ENCODE assay signal across 12 cellular contexts in the genomic region with DNA sequence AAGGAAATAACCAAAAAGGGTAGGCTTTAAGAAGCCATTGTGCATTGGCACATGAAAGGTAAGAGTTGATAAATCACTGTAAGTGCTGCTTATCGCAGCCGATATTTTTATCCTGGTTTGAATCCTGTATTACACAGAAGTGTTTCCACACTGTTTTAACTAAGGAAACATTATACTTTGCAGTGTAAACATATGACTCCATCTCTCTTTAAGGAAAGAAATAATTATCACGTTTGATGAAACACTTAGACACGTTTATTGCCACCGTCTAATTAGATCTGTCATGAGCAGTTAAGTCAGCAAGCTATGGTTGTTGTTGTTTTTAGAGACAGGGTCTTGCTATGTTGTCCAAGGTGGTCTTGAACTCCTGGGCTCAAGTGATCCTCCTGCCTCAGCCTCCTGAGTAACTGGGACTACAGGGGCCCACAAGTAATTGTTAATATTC.
A peak's percentile ranks its signal among the peaks of the same experiment; 100 is the strongest.
DNase-seq lines count a peak whose midpoint lies in the region; ATAC-seq and TF ChIP-seq lines count a peak whose summit lies in the region.
"Had no signal": no experiment of that assay in that cellular context is flagged by ENCODE, and none has a peak within 500 bp of the region (broad histone marks: within the 10 kb centered on the region; RNA-seq: fewer than 3 reads in every experiment).

No MANE protein-coding gene starts in this region.

- H3K9me3 Mint-ChIP-seq in stimulated activated naive CD8-positive, alpha-beta T cell treated with anti-CD3 and anti-CD28 coated beads, Interleukin-15, Interleukin-2, amounts not matched to agents 100 ng/mL and 50 ng/mL, for 24 hours: no peaks in the 10 kb centered on the region
- H3K9me3 Mint-ChIP-seq in activated CD4-positive, alpha-beta memory T cell treated with anti-CD3 and anti-CD28 coated beads for 36 hours: no peaks in the 10 kb centered on the region

- H3K36me3 ChIP-seq in mesodermal cell (ENCODE audit: control insufficient read depth, insufficient read depth, low read length) (no peaks in the 10 kb centered on the region), aorta (ENCODE audit: control insufficient read depth in 1 of 2, insufficient read depth in 2 of 2, low read length in 1 of 2) (no peaks in the 10 kb centered on the region), sigmoid colon (no peaks in the 10 kb centered on the region)

- in situ Hi-C loops in GM13976 (cut with MboI; ENCODE audit: low sequenced_read_pairs, unreplicated experiment): no loop called here

- H3K27me3 Mint-ChIP-seq in stimulated activated naive CD8-positive, alpha-beta T cell treated with anti-CD3 and anti-CD28 coated beads, Interleukin-15, Interleukin-2, amounts not matched to agents 100 ng/mL and 50 ng/mL, for 24 hours: no peaks in the 10 kb centered on the region
- H3K27me3 Mint-ChIP-seq in activated CD4-positive, alpha-beta memory T cell treated with anti-CD3 and anti-CD28 coated beads for 36 hours: no peaks in the 10 kb centered on the region

- H3K4me1 ChIP-seq in mesodermal cell (ENCODE audit: control insufficient read depth, insufficient read depth, low read length, poor library complexity, severe bottlenecking): peaks cover 23% of the 10 kb centered on the region
- H3K4me1 ChIP-seq in aorta (ENCODE audit: control insufficient read depth in 1 of 2, insufficient read depth in 2 of 2, low read length in 2 of 2): peaks cover 2 to 9% of the 10 kb centered on the region in 2 donors
- peaks cover 0 to 43% (median 22%) of the 10 kb centered on the region in 4 donors for H3K4me1 ChIP-seq in sigmoid colon

- TF ChIP-seq EP300 in sigmoid colon (IDR thresholded peaks at IDR 0.05): no peak

- peaks cover 75% of the 10 kb centered on the region for H3K4me1 Mint-ChIP-seq in stimulated activated naive CD8-positive, alpha-beta T cell treated with anti-CD3 and anti-CD28 coated beads, Interleukin-15, Interleukin-2, amounts not matched to agents 100 ng/mL and 50 ng/mL, for 24 hours (ENCODE audit: low read depth)
- peaks cover 70% of the 10 kb centered on the region for H3K4me1 Mint-ChIP-seq in activated CD4-positive, alpha-beta memory T cell treated with anti-CD3 and anti-CD28 coated beads for 36 hours (ENCODE audit: low read depth)

- TF ChIP-seq CTCF in sigmoid colon (IDR thresholded peaks at IDR 0.05) (no peak), GM13976 (IDR thresholded peaks at IDR 0.05; ENCODE audit: borderline replicate concordance, control extremely low read depth, extremely low read depth, insufficient read depth, missing control alignments) (no peak)

- H3K27me3 ChIP-seq in aorta (ENCODE audit: control insufficient read depth in 1 of 2, insufficient read depth in 2 of 2, low read length in 1 of 2) (no peaks in the 10 kb centered on the region), sigmoid colon (no peaks in the 10 kb centered on the region)

- H3K27ac ChIP-seq in mesodermal cell (ENCODE audit: low read depth, low read length, severe bottlenecking) (no peak overlapping the region), aorta (ENCODE audit: low read depth in 1 of 2, low read length in 2 of 2) (peak overlapping the region; percentile 20 to 43), sigmoid colon (no peak overlapping the region)

- POLR2A ChIA-PET in activated CD4-positive, alpha-beta memory T cell treated with anti-CD3 and anti-CD28 coated beads for 36 hours (lab: Charles Lee): interaction anchor here (0.9 to 3.2 kb wide), 11 partner anchors 43 to 199 kb away, joined by 3 to 26 read pairs (median 4); partner anchors contain the start of genes DMXL1 and TNFAIP8

- DNase-seq in stimulated activated naive CD8-positive, alpha-beta T cell treated with anti-CD3 and anti-CD28 coated beads, Interleukin-15, Interleukin-2, amounts not matched to agents 100 U/mL and 50 U/mL, for 24 hours: no peak
- no peak for DNase-seq in activated CD4-positive, alpha-beta memory T cell treated with anti-CD3 and anti-CD28 coated beads for 36 hours
- no peak for DNase-seq in aorta
- no peak for DNase-seq in sigmoid colon
- DNase-seq in GM13976 (ENCODE audit: low spot score): no peak
- DNase-seq: DMS153, hippocampal formation, NCI-H1694 treated with DMSO at 0.1 percent for 48 hours, T1000 had no signal

- no peak for ATAC-seq in stimulated activated naive CD8-positive, alpha-beta T cell treated with anti-CD3 and anti-CD28 coated beads, Interleukin-15, Interleukin-2, amounts not matched to agents 100 U/mL and 50 U/mL, for 24 hours
- no peak for ATAC-seq in aorta (ENCODE audit: low FRiP score)
- ATAC-seq in GM21717 (IDR thresholded peaks at IDR 0.05; ENCODE audit: unreplicated experiment): no peak

- WGBS in mesodermal cell (ENCODE audit: insufficient coverage in 2 of 2), 2 experiments: 85 to 100% methylated on average over 3 of the region's 5 CpGs
- WGBS in aorta, 2 donors: 5 to 13% methylated on average over 5 of the region's 5 CpGs
- 51 to 60% methylated on average over 5 of the region's 5 CpGs for WGBS in sigmoid colon, 2 donors

- peak overlapping the region; percentile 96 for H3K27ac Mint-ChIP-seq in stimulated activated naive CD8-positive, alpha-beta T cell treated with anti-CD3 and anti-CD28 coated beads, Interleukin-15, Interleukin-2, amounts not matched to agents 100 ng/mL and 50 ng/mL, for 24 hours
- H3K27ac Mint-ChIP-seq in activated CD4-positive, alpha-beta memory T cell treated with anti-CD3 and anti-CD28 coated beads for 36 hours: peak overlapping the region; percentile 99

- intact Hi-C loops in activated CD4-positive, alpha-beta memory T cell treated with anti-CD3 and anti-CD28 coated beads for 36 hours (cut with micrococcal nuclease): no loop called here
- intact Hi-C loops in aorta (cut with DNase I) (loop anchor here (5.0 to 10.0 kb wide), 2 partner anchors 62 to 125 kb away; no protein-coding TSS in a partner anchor), sigmoid colon (cut with DNase I) (no loop called here)

- H3K9me3 ChIP-seq in mesodermal cell (ENCODE audit: control insufficient read depth, low read length): no peaks in the 10 kb centered on the region
- H3K9me3 ChIP-seq in aorta (ENCODE audit: control insufficient read depth, low read length): no peaks in the 10 kb centered on the region
- H3K9me3 ChIP-seq in sigmoid colon: no peaks in the 10 kb centered on the region

- H3K4me3 Mint-ChIP-seq in stimulated activated naive CD8-positive, alpha-beta T cell treated with anti-CD3 and anti-CD28 coated beads, Interleukin-15, Interleukin-2, amounts not matched to agents 100 ng/mL and 50 ng/mL, for 24 hours: peak overlapping the region; percentile 98
- H3K4me3 Mint-ChIP-seq in activated CD4-positive, alpha-beta memory T cell treated with anti-CD3 and anti-CD28 coated beads for 36 hours: peak overlapping the region; percentile 99

- peak overlapping the region; percentile 74 for H3K4me3 ChIP-seq in mesodermal cell (ENCODE audit: extremely low read depth, insufficient read depth, low read length, poor library complexity, severe bottlenecking)
- peak overlapping the region in 1 of 2 donors; percentile 71 for H3K4me3 ChIP-seq in aorta (ENCODE audit: low read length in 2 of 2)
- H3K4me3 ChIP-seq in sigmoid colon: no peak overlapping the region

- no peak for TF ChIP-seq POLR2A in sigmoid colon (IDR thresholded peaks at IDR 0.05)

- CTCF ChIA-PET in activated CD4-positive, alpha-beta memory T cell treated with anti-CD3 and anti-CD28 coated beads for 36 hours (lab: Charles Lee): interaction anchor here (0.8 to 1.8 kb wide), 9 partner anchors 8 to 199 kb away, joined by 3 to 10 read pairs (median 3); partner anchors contain the start of gene DMXL1

- peaks cover 13% of the 10 kb centered on the region for H3K36me3 Mint-ChIP-seq in stimulated activated naive CD8-positive, alpha-beta T cell treated with anti-CD3 and anti-CD28 coated beads, Interleukin-15, Interleukin-2, amounts not matched to agents 100 ng/mL and 50 ng/mL, for 24 hours (ENCODE audit: low read depth)
- H3K36me3 Mint-ChIP-seq in activated CD4-positive, alpha-beta memory T cell treated with anti-CD3 and anti-CD28 coated beads for 36 hours: peaks cover 24% of the 10 kb centered on the region

Comparison
In these comparisons a context has a peak if more than half of its experiments do, and no peak if none do; other contexts are left out.
1. H3K27ac ChIP-seq: peak in aorta (2 of 2); none in mesodermal cell (single experiment) and sigmoid colon (0 of 4).
2. intact Hi-C loops: an anchor here in aorta (5.0 to 10.0 kb wide); none called in activated CD4-positive, alpha-beta memory T cell treated with anti-CD3 and anti-CD28 coated beads for 36 hours and sigmoid colon.